ENCODE assay signal across 20 cellular contexts in the genomic region with DNA sequence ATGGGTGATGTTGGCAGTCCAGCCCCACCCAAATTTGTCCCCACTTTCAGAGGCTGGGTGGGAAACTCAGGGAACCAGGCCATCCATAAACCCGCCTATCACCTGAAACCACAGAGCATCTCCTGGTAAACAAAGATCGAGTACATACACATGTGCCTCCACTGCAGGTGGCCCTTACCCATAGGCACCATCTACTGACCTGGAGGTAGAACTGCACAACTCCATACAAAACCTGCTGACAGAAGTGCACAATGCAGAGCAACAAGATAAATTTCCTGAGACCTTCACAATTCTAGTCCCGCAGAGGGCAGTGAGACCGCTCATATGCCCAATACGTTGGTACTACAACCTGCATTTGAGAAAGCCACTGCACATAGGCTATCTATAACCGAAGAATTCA.
DNase-seq lines count a peak whose midpoint lies in the region; ATAC-seq, FAIRE-seq and TF ChIP-seq lines count a peak whose summit lies in the region.
"Had no signal": no experiment of that assay in that cellular context is flagged by ENCODE, and none has a peak within 500 bp of the region (broad histone marks: within the 10 kb centered on the region; RNA-seq: fewer than 3 reads in every experiment).

No MANE protein-coding gene starts in this region.

- no peaks in the 10 kb centered on the region for H3K79me1 ChIP-seq in H1 (ENCODE audit: low read depth, low read length)

- CTCF ChIA-PET in SK-N-SH (lab: Yijun Ruan, JAX) (no interaction called here), H1 (lab: Charles Lee; ENCODE audit: partially characterized antibody) (no interaction called here)

- no peaks in the 10 kb centered on the region for H3K4me1 ChIP-seq in SK-N-SH (ENCODE audit: control insufficient read depth in 1 of 2, insufficient read depth in 2 of 2, low read depth in 1 of 2, low read length in 1 of 2)
- no peaks in the 10 kb centered on the region for H3K4me1 ChIP-seq in H1 (replicated peaks in 1 of 4; ENCODE audit: control insufficient read depth in 3 of 4, insufficient read depth in 4 of 4, low read length in 3 of 4)
- H3K4me1 ChIP-seq in mucosa of descending colon (ENCODE audit: low read depth), result no peaks in the 10 kb centered on the region
- H3K4me1 ChIP-seq: body of pancreas, prostate gland had no signal

- TF ChIP-seq CTCF in SK-N-SH (IDR thresholded peaks at IDR 0.05) (peak; percentile 35), H1 (IDR thresholded peaks at IDR 0.05; ENCODE audit: control extremely low read depth in 1 of 3, insufficient read depth in 1 of 3, low read depth in 1 of 3, low read length in 3 of 3) (peak; percentile 30 to 50 (median 32)), progenitor cell of endocrine pancreas (IDR thresholded peaks at IDR 0.05; ENCODE audit: unreplicated experiment) (peak; percentile 12), mucosa of descending colon (IDR thresholded peaks at IDR 0.05) (no peak)

- no peak overlapping the region for H3K18ac ChIP-seq in H1 (ENCODE audit: extremely low read depth, low read length)

- POLR2A ChIA-PET in SK-N-SH (lab: Yijun Ruan, JAX) (no interaction called here), H1 (lab: Charles Lee; ENCODE audit: partially characterized antibody) (no interaction called here)

- H3K9me3 Mint-ChIP-seq in progenitor cell of endocrine pancreas (ENCODE audit: low read depth), result peaks cover 20% of the 10 kb centered on the region

- no peak for DNase-seq in SK-N-SH
- peak; percentile 4 for DNase-seq in NAMALWA (ENCODE audit: low spot score)
- no peak for DNase-seq in H1 (ENCODE audit: low read depth in 1 of 2, low spot score in 2 of 2)
- no peak for DNase-seq in progenitor cell of endocrine pancreas (ENCODE audit: low spot score, unreplicated experiment)
- DNase-seq in activated T-cell treated with anti-CD3 and anti-CD28 coated beads for 4 hours, result no peak
- no peak for DNase-seq in mucosa of descending colon
- no peak for DNase-seq in T-helper 9 cell
- DNase-seq: activated CD4-positive, alpha-beta T cell treated with anti-CD3 and anti-CD28 coated beads for 48 hours; activated naive CD8-positive, alpha-beta T cell treated with anti-CD3 and anti-CD28 coated beads, Interleukin-2, amount 50 U/mL, for 24 hours; body of pancreas; CD4-positive, CD25-positive, alpha-beta regulatory T cell; DMS79; effector CD8-positive, alpha-beta T cell; NCI-H774; RPMI8226; stimulated activated CD4-positive, alpha-beta T cell treated with anti-CD3 and anti-CD28 coated beads, Interleukin-2, amount 100 ng/mL, for 24 hours; stimulated activated naive B cell treated with anti-CD40 and anti-IgM and Interleukin-4, amounts not matched to agents 10 μg/mL and 1 μg/mL and 100 μg/mL, for 72 hours; SW 1271 had no signal

- H2BK5ac ChIP-seq in H1 (ENCODE audit: low read depth, low read length), result no peak overlapping the region

- TF ChIP-seq RAD21 in SK-N-SH (IDR thresholded peaks at IDR 0.05; ENCODE audit: low read length) (no peak), H1 (IDR thresholded peaks at IDR 0.05 in 1 of 2, conservative IDR thresholded peaks at IDR 0.05 in 1 of 2; ENCODE audit: low read depth in 2 of 2, low read length in 2 of 2) (peak; percentile 52 to 62; a peak in 3 of 4 replicates)

- intact Hi-C loops in mucosa of descending colon (cut with DNase I, micrococcal nuclease), result no loop called here

- H4K20me1 ChIP-seq in SK-N-SH (ENCODE audit: insufficient read depth), result no peaks in the 10 kb centered on the region
- H4K20me1 ChIP-seq in H1 (replicated peaks in 1 of 2; ENCODE audit: control insufficient read depth in 1 of 2, insufficient read depth in 2 of 2, low read length in 2 of 2), result no peaks in the 10 kb centered on the region

- H3K4me3 Mint-ChIP-seq in progenitor cell of endocrine pancreas (ENCODE audit: low read depth), result no peak overlapping the region
- H3K4me3 Mint-ChIP-seq: activated naive CD8-positive, alpha-beta T cell treated with anti-CD3 and anti-CD28 coated beads, Interleukin-2, amount 50 U/mL, for 24 hours; CD4-positive, CD25-positive, alpha-beta regulatory T cell; stimulated activated naive B cell treated with anti-CD40 and anti-IgM and Interleukin-4, amounts not matched to agents 10 μg/mL and 1 μg/mL and 100 μg/mL, for 72 hours had no signal

- no peaks in the 10 kb centered on the region for H3K27me3 Mint-ChIP-seq in progenitor cell of endocrine pancreas
- H3K27me3 Mint-ChIP-seq: activated naive CD8-positive, alpha-beta T cell treated with anti-CD3 and anti-CD28 coated beads, Interleukin-2, amount 50 U/mL, for 24 hours; CD4-positive, CD25-positive, alpha-beta regulatory T cell; stimulated activated naive B cell treated with anti-CD40 and anti-IgM and Interleukin-4, amounts not matched to agents 10 μg/mL and 1 μg/mL and 100 μg/mL, for 72 hours had no signal

- H3K4me1 Mint-ChIP-seq in progenitor cell of endocrine pancreas (ENCODE audit: low read depth), result no peaks in the 10 kb centered on the region
- H3K4me1 Mint-ChIP-seq: activated naive CD8-positive, alpha-beta T cell treated with anti-CD3 and anti-CD28 coated beads, Interleukin-2, amount 50 U/mL, for 24 hours; CD4-positive, CD25-positive, alpha-beta regulatory T cell; stimulated activated naive B cell treated with anti-CD40 and anti-IgM and Interleukin-4, amounts not matched to agents 10 μg/mL and 1 μg/mL and 100 μg/mL, for 72 hours had no signal

- no peak overlapping the region for H4K8ac ChIP-seq in H1 (ENCODE audit: extremely low read depth, insufficient read depth, low read length)

- H3K27me3 ChIP-seq in SK-N-SH (ENCODE audit: insufficient read depth), result no peaks in the 10 kb centered on the region
- H3K27me3 ChIP-seq in H1 (replicated peaks in 1 of 4; ENCODE audit: control insufficient read depth in 3 of 4, extremely low read depth in 1 of 4, insufficient read depth in 3 of 4, low read length in 3 of 4), result no peaks in the 10 kb centered on the region
- H3K27me3 ChIP-seq: body of pancreas had no signal

- H3K36me3 Mint-ChIP-seq in progenitor cell of endocrine pancreas (ENCODE audit: insufficient read depth), result no peaks in the 10 kb centered on the region
- H3K36me3 Mint-ChIP-seq: CD4-positive, CD25-positive, alpha-beta regulatory T cell; stimulated activated naive B cell treated with anti-CD40 and anti-IgM and Interleukin-4, amounts not matched to agents 10 μg/mL and 1 μg/mL and 100 μg/mL, for 72 hours had no signal

- no peak overlapping the region for H3K4ac ChIP-seq in H1 (replicated peaks; ENCODE audit: insufficient read length, low read depth, low read length)

- H3K4me2 ChIP-seq in SK-N-SH (no peak overlapping the region), H1 (ENCODE audit: insufficient read depth in 1 of 2, low read depth in 2 of 2, low read length in 2 of 2) (no peak overlapping the region)

- no peak overlapping the region for H3K4me3 ChIP-seq in SK-N-SH (ENCODE audit: low read depth in 2 of 2, low read length in 1 of 2)
- no peak overlapping the region for H3K4me3 ChIP-seq in H1 (ENCODE audit: extremely low read depth in 1 of 4, insufficient read depth in 2 of 4, low read depth in 3 of 4, low read length in 4 of 4)
- H3K4me3 ChIP-seq in mucosa of descending colon, result no peak overlapping the region
- H3K4me3 ChIP-seq: body of pancreas, prostate gland had no signal

- H3K27ac Mint-ChIP-seq in progenitor cell of endocrine pancreas, result no peak overlapping the region
- H3K27ac Mint-ChIP-seq: activated naive CD8-positive, alpha-beta T cell treated with anti-CD3 and anti-CD28 coated beads, Interleukin-2, amount 50 U/mL, for 24 hours; stimulated activated naive B cell treated with anti-CD40 and anti-IgM and Interleukin-4, amounts not matched to agents 10 μg/mL and 1 μg/mL and 100 μg/mL, for 72 hours had no signal

- no peak overlapping the region for H2BK20ac ChIP-seq in H1 (ENCODE audit: low read length)

- no peak for TF ChIP-seq POLR2A in H1 (IDR thresholded peaks at IDR 0.05; ENCODE audit: control extremely low read depth in 1 of 2, low read depth in 2 of 2, low read length in 2 of 2)

- H3K23ac ChIP-seq in H1 (ENCODE audit: insufficient read length), result no peak overlapping the region

- no peaks in the 10 kb centered on the region for H3K79me2 ChIP-seq in SK-N-SH (ENCODE audit: insufficient read depth)
- no peaks in the 10 kb centered on the region for H3K79me2 ChIP-seq in H1 (ENCODE audit: control insufficient read depth in 1 of 2, insufficient read depth in 2 of 2, low read length in 2 of 2)

- no peak overlapping the region for H4K91ac ChIP-seq in H1 (replicated peaks; ENCODE audit: insufficient read length, low read length)

- H3K27ac ChIP-seq in SK-N-SH (ENCODE audit: low read depth in 2 of 2, low read length in 1 of 2) (no peak overlapping the region), H1 (ENCODE audit: low read depth, low read length) (no peak overlapping the region)
- H3K27ac ChIP-seq: body of pancreas, prostate gland had no signal

- ATAC-seq in SK-N-SH treated with all-trans-retinoic acid at 6 μM for 48 hours (no peak), mucosa of descending colon (no peak)
- ATAC-seq: activated naive CD8-positive, alpha-beta T cell treated with anti-CD3 and anti-CD28 coated beads, Interleukin-2, amount 50 U/mL, for 24 hours; body of pancreas; stimulated activated naive B cell treated with anti-CD40 and anti-IgM and Interleukin-4, amounts not matched to agents 10 μg/mL and 1 μg/mL and 100 μg/mL, for 72 hours had no signal

- H3K23me2 ChIP-seq in H1 (ENCODE audit: low read depth, low read length), result no peaks in the 10 kb centered on the region

- H3K9ac ChIP-seq in SK-N-SH, result no peak overlapping the region
- H3K9ac ChIP-seq in H1 (replicated peaks in 1 of 4; ENCODE audit: extremely low read depth in 1 of 4, low read depth in 3 of 4, low read length in 3 of 4), result no peak overlapping the region

- no peaks in the 10 kb centered on the region for H3K9me2 ChIP-seq in SK-N-SH

- no peak overlapping the region for H2BK12ac ChIP-seq in H1 (ENCODE audit: low read depth, low read length)

- no peaks in the 10 kb centered on the region for H3K36me3 ChIP-seq in SK-N-SH (replicated peaks in 1 of 2; ENCODE audit: control insufficient read depth in 1 of 2, insufficient read depth in 2 of 2, low read length in 1 of 2)
- H3K36me3 ChIP-seq in H1 (ENCODE audit: control insufficient read depth in 2 of 4, insufficient read depth in 4 of 4, low read length in 3 of 4), result no peaks in the 10 kb centered on the region
- no peaks in the 10 kb centered on the region for H3K36me3 ChIP-seq in mucosa of descending colon (ENCODE audit: low read depth)
- H3K36me3 ChIP-seq: prostate gland had no signal

- no peak overlapping the region for H3K14ac ChIP-seq in H1 (ENCODE audit: insufficient read length)

- no peak overlapping the region for H2BK120ac ChIP-seq in H1 (replicated peaks; ENCODE audit: low read depth, low read length)

- 47% methylated on average over 4 of the region's 6 CpGs for WGBS in SK-N-SH (ENCODE audit: low lambda C conversion rate)
- WGBS in H1 (ENCODE audit: extremely low coverage in 1 of 2, insufficient coverage in 1 of 2, insufficient read length in 1 of 2, insufficient replicate concordance in 2 of 2, low coverage in 1 of 2, low lambda C conversion rate in 2 of 2, missing lambda C conversion rate in 1 of 2), 2 experiments, result 94% methylated on average over 6 of the region's 6 CpGs; no CpG with 5 or more reads in 1 of the 2 experiments

- no peaks in the 10 kb centered on the region for H3F3A ChIP-seq in SK-N-SH (replicated peaks; ENCODE audit: insufficient read depth)

- no peak overlapping the region for H4K5ac ChIP-seq in H1 (ENCODE audit: insufficient read length, low read depth, low read length)

- H2AK5ac ChIP-seq in H1 (ENCODE audit: low read depth, low read length), result no peak overlapping the region

- FAIRE-seq in H1 (lab: Jason Lieb, UNC), result no peak

- TF ChIP-seq EP300 in SK-N-SH (IDR thresholded peaks at IDR 0.05; ENCODE audit: borderline replicate concordance in 1 of 2, low read depth in 1 of 2, low read length in 1 of 2) (no peak), H1 (IDR thresholded peaks at IDR 0.05; ENCODE audit: borderline replicate concordance in 1 of 2, low read depth in 2 of 2, low read length in 2 of 2) (no peak)

- no peak overlapping the region for H2AFZ ChIP-seq in SK-N-SH (ENCODE audit: low read depth)
- H2AFZ ChIP-seq in H1 (ENCODE audit: low read length), result 0 out of 2 replicates have a peak overlapping the region, but pooled peaks have one; percentile 11

- H3K9me3 ChIP-seq in SK-N-SH, result no peaks in the 10 kb centered on the region
- no peaks in the 10 kb centered on the region for H3K9me3 ChIP-seq in H1 (ENCODE audit: insufficient read depth in 2 of 2, low read depth in 1 of 2, low read length in 1 of 2)
- no peaks in the 10 kb centered on the region for H3K9me3 ChIP-seq in mucosa of descending colon
- H3K9me3 ChIP-seq: body of pancreas, prostate gland had no signal

- H3K56ac ChIP-seq in H1 (replicated peaks; ENCODE audit: insufficient read length, low read depth, low read length), result no peak overlapping the region

- H2BK15ac ChIP-seq in H1 (ENCODE audit: low read length), result no peak overlapping the region

Comparison
In these comparisons a context has a peak if more than half of its experiments do, and no peak if none do; other contexts are left out.
1. Of the 17 proteins assayed by ChIP-seq in both H1 and SK-N-SH: peak only in H1: MAX and RAD21; only in SK-N-SH: none; in both: CTCF; in neither: 14.